8 cellular contexts compared by ENCODE assay signal in the genomic region with DNA sequence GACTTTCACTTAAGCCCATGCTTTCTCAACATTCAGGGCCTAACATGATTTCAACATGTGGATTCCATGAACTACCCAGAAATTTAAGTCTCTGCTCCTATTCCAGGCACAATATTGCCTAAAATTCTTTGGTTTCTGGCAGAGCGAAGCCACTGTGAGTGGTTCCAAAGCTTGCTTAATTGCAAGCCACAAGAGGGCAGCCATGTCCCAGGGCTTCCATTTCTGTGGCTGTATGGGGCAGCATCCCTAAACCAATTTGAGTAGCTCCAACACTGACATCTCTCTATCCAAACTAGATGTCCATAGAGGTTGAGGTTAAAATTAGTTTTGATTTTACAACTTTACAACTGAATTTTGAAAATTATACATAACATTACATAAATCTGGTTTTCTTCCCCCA. TPM values are rescaled to one million over a fixed set of nuclear protein-coding genes. Genes with fewer than 3 reads are reported as not detected.
DNase-seq lines count a peak whose midpoint lies in the region; ATAC-seq and TF ChIP-seq lines count a peak whose summit lies in the region.

No MANE protein-coding gene starts in this region.

- POLR2A ChIA-PET in HEK293 (lab: Yijun Ruan, JAX), result no interaction called here

- H3K4me2 ChIP-seq in neural progenitor cell, result no peak overlapping the region

- no peak for TF ChIP-seq POLR2A in thyroid gland (IDR thresholded peaks at IDR 0.05)

- H4K20me1 ChIP-seq in neural progenitor cell (ENCODE audit: low read depth), result no peaks in the 10 kb centered on the region

- intact Hi-C loops in thyroid gland (cut with DNase I), result no loop called here

- H3K4me3 ChIP-seq in HEK293 (ENCODE audit: low read depth, low read length) (no peak overlapping the region), neural progenitor cell (no peak overlapping the region), thyroid gland (replicated peaks in 1 of 3) (no peak overlapping the region)

- WGBS in thyroid gland, 2 donors, result 88 to 97% methylated on average over 1 of the region's 1 CpG

- no peak overlapping the region for H3K27ac ChIP-seq in HEK293 (ENCODE audit: extremely low read depth, low read depth, low read length)
- H3K27ac ChIP-seq in neural progenitor cell, result no peak overlapping the region
- no peak overlapping the region for H3K27ac ChIP-seq in thyroid gland

- H3K79me2 ChIP-seq in neural progenitor cell (ENCODE audit: low read depth), result no peaks in the 10 kb centered on the region

- no peaks in the 10 kb centered on the region for H3F3A ChIP-seq in neural progenitor cell (ENCODE audit: low read depth)

- H3K36me3 Mint-ChIP-seq in neural progenitor cell, result no peaks in the 10 kb centered on the region

- H3K9me3 Mint-ChIP-seq in neural progenitor cell, result no peaks in the 10 kb centered on the region

- no peak overlapping the region for H3K27ac Mint-ChIP-seq in neural progenitor cell

- no peaks in the 10 kb centered on the region for H3K4me1 ChIP-seq in HEK293 (ENCODE audit: control insufficient read depth, insufficient read depth, low read length)
- no peaks in the 10 kb centered on the region for H3K4me1 ChIP-seq in neural progenitor cell
- H3K4me1 ChIP-seq in thyroid gland, result no peaks in the 10 kb centered on the region

- CTCF ChIA-PET in HEK293 (lab: Yijun Ruan, JAX), result interaction anchor here (0.5 to 3.3 kb wide), 13 partner anchors 10 to 1044 kb away, joined by 3 to 11 read pairs (median 4); no protein-coding TSS in a partner anchor

- DNase-seq in NCI-H2081 (lab: John Stamatoyannopoulos, UW), result peak; percentile 14 to 37
- no peak for DNase-seq in NCI-H2081 treated with DMSO at 0.1 percent for 48 hours (lab: John Stamatoyannopoulos, UW)
- DNase-seq in NAMALWA (ENCODE audit: low spot score), result peak; percentile 26
- peak; percentile 10 to 32 for DNase-seq in activated CD8-positive, alpha-beta memory T cell treated with anti-CD3 and anti-CD28 coated beads for 1 hour (ENCODE audit: extremely low read depth in 1 of 2, low read depth in 1 of 2)
- DNase-seq in neural progenitor cell (ENCODE audit: low spot score), result peak; percentile 64
- peak; percentile 43 to 55 for DNase-seq in thyroid gland

- no peaks in the 10 kb centered on the region for H3K36me3 ChIP-seq in HEK293 (ENCODE audit: control insufficient read depth in 2 of 2, insufficient read depth in 1 of 2, low read length in 2 of 2)
- H3K36me3 ChIP-seq in neural progenitor cell, result no peaks in the 10 kb centered on the region
- no peaks in the 10 kb centered on the region for H3K36me3 ChIP-seq in thyroid gland

- no peaks in the 10 kb centered on the region for H3K27me3 ChIP-seq in neural progenitor cell
- no peaks in the 10 kb centered on the region for H3K27me3 ChIP-seq in thyroid gland

- H3K4me1 Mint-ChIP-seq in neural progenitor cell, result no peaks in the 10 kb centered on the region

- H3K9me3 ChIP-seq in HEK293 (ENCODE audit: control insufficient read depth, insufficient read depth, low read depth, low read length) (no peaks in the 10 kb centered on the region), neural progenitor cell (ENCODE audit: low read depth) (no peaks in the 10 kb centered on the region), thyroid gland (no peaks in the 10 kb centered on the region)

- no peak overlapping the region for H2AFZ ChIP-seq in neural progenitor cell (replicated peaks)

- H3K27me3 Mint-ChIP-seq in neural progenitor cell (ENCODE audit: insufficient read depth, low read depth), result no peaks in the 10 kb centered on the region

- peak; percentile 34; the same call in 1 of the 2 replicates for TF ChIP-seq CTCF in HEK293 (tag by site-specific recombination; IDR thresholded peaks at IDR 0.05)
- TF ChIP-seq CTCF in neural progenitor cell (IDR thresholded peaks at IDR 0.05), result peak; percentile 78
- TF ChIP-seq CTCF in thyroid gland (IDR thresholded peaks at IDR 0.05), result peak; percentile 41 to 69 (median 60)

- H3K9ac ChIP-seq in neural progenitor cell, result no peak overlapping the region

- ATAC-seq in esophagus mucosa, result peak; percentile 85

- no peak overlapping the region for H3K4me3 Mint-ChIP-seq in neural progenitor cell

TF ChIP-seq in HEK293, 187 proteins besides CTCF, POLR2A, EP300 and RAD21:
- no peak for TF ChIP-seq ZNF645 (tag by site-specific recombination; IDR thresholded peaks at IDR 0.05)
- no peak for TF ChIP-seq ZNF274 (IDR thresholded peaks at IDR 0.05; ENCODE audit: low read length)
- TF ChIP-seq ZNF274 (tag by site-specific recombination; IDR thresholded peaks at IDR 0.05; ENCODE audit: borderline replicate concordance), result no peak
- peak; percentile 42 for TF ChIP-seq ZNF654 (tag by site-specific recombination; IDR thresholded peaks at IDR 0.05; ENCODE audit: low read depth)

RNA-seq across cellular contexts. Expression of gene MDFIC, which starts 56.3 kb away (rescaled TPM):
- total RNA-seq in esophagus mucosa (23.2 TPM), neural progenitor cell (ENCODE audit: low replicate concordance) (5.1 and 7.1 TPM in 2 replicates), thyroid gland (10 to 100 TPM; 50.3 to 89.5 (median 58.1) TPM)
